ENCODE assay signal across 7 cellular contexts in the genomic region with DNA sequence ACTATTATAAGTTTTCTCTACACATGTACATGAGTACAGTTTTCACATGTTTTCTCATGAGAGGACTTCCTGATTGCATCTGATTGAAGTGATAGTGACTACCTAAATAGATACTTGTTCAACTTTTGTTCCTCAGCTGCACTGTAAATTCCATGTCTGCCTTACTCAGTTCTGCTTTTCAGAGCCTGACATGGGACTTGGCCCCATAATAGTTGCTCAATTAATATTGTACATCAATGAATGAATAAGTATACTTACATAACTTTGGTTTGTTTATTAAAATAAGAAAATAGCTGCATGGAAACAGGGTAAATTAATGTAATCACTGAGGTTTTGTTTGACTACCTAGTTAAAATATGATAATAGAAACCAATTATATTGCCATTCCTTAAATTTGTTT.
"Had no signal": no experiment of that assay in that cellular context is flagged by ENCODE, and none has a peak within 500 bp of the region (broad histone marks: within the 10 kb centered on the region; RNA-seq: fewer than 3 reads in every experiment).

No MANE protein-coding gene starts in this region.

- H3K4me2 ChIP-seq: GM23338 had no signal

- FAIRE-seq: H54 had no signal

- H3K4me3 ChIP-seq: GM23248, GM23338, HAP-1 had no signal

- H3K9ac ChIP-seq: GM23248 had no signal

- DNase-seq: GOT3, H7, H9 had no signal

- H3K4me1 ChIP-seq: HAP-1 had no signal

- H3K36me3 ChIP-seq: HAP-1 had no signal

- H3K9me3 ChIP-seq: HAP-1 had no signal

- H2AFZ ChIP-seq: GM23248, GM23338 had no signal

- H3K27ac ChIP-seq: GM23248 had no signal
